1 cellular context compared by ENCODE assay signal in the genomic region with DNA sequence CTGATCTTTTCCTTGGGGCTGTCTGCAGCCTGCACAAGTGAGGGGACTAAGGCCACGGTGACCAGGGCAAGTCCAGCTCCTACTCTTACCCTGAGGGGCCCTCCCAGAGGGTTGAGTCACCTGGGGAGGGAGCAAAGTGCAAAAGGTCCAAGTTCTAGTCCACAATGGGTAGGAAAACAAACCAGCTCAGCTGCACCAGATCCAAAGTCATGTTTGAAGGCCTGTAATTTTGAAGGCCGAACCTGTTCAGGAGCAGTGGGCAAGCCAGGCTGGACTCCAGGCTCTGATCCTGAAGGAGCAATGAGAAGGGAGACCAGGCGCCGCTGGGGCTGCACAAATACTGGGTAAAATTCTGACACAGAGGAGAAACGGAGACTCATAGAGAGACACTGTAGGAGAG.
TF ChIP-seq lines count a peak whose summit lies in the region.

No MANE protein-coding gene starts in this region.

TF ChIP-seq in HepG2, 621 proteins besides CTCF, POLR2A, EP300 and RAD21 (continued from another document and continues in another):
- TF ChIP-seq, protein P1, sequence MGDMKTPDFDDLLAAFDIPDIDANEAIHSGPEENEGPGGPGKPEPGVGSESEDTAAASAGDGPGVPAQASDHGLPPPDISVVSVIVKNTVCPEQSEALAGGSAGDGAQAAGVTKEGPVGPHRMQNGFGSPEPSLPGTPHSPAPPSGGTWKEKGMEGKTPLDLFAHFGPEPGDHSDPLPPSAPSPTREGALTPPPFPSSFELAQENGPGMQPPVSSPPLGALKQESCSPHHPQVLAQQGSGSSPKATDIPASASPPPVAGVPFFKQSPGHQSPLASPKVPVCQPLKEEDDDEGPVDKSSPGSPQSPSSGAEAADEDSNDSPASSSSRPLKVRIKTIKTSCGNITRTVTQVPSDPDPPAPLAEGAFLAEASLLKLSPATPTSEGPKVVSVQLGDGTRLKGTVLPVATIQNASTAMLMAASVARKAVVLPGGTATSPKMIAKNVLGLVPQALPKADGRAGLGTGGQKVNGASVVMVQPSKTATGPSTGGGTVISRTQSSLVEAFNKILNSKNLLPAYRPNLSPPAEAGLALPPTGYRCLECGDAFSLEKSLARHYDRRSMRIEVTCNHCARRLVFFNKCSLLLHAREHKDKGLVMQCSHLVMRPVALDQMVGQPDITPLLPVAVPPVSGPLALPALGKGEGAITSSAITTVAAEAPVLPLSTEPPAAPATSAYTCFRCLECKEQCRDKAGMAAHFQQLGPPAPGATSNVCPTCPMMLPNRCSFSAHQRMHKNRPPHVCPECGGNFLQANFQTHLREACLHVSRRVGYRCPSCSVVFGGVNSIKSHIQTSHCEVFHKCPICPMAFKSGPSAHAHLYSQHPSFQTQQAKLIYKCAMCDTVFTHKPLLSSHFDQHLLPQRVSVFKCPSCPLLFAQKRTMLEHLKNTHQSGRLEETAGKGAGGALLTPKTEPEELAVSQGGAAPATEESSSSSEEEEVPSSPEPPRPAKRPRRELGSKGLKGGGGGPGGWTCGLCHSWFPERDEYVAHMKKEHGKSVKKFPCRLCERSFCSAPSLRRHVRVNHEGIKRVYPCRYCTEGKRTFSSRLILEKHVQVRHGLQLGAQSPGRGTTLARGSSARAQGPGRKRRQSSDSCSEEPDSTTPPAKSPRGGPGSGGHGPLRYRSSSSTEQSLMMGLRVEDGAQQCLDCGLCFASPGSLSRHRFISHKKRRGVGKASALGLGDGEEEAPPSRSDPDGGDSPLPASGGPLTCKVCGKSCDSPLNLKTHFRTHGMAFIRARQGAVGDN (CRISPR knock-in tag; IDR thresholded peaks at IDR 0.05) = peak; percentile 82
- TF ChIP-seq ZNF484 (CRISPR knock-in tag; IDR thresholded peaks at IDR 0.05; ENCODE audit: borderline replicate concordance, low read depth) = no peak
- TF ChIP-seq ZSCAN29 (CRISPR knock-in tag; conservative IDR thresholded peaks at IDR 0.05) = 0 out of 2 replicates have a peak, but pooled peaks have one; percentile 65
- TF ChIP-seq, protein P2, sequence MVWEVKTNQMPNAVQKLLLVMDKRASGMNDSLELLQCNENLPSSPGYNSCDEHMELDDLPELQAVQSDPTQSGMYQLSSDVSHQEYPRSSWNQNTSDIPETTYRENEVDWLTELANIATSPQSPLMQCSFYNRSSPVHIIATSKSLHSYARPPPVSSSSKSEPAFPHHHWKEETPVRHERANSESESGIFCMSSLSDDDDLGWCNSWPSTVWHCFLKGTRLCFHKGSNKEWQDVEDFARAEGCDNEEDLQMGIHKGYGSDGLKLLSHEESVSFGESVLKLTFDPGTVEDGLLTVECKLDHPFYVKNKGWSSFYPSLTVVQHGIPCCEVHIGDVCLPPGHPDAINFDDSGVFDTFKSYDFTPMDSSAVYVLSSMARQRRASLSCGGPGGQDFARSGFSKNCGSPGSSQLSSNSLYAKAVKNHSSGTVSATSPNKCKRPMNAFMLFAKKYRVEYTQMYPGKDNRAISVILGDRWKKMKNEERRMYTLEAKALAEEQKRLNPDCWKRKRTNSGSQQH (CRISPR knock-in tag; IDR thresholded peaks at IDR 0.05; ENCODE audit: low read depth) = no peak
- no peak for TF ChIP-seq CHD4 (IDR thresholded peaks at IDR 0.05; ENCODE audit: borderline replicate concordance, low read length)
- peak; percentile 85; the same call in 1 of the 2 replicates for TF ChIP-seq ARID2 (CRISPR knock-in tag; IDR thresholded peaks at IDR 0.05; ENCODE audit: borderline replicate concordance)
- no peak for TF ChIP-seq KDM5A (IDR thresholded peaks at IDR 0.05; ENCODE audit: borderline replicate concordance, low read length)
- TF ChIP-seq ZNF101 (CRISPR knock-in tag; IDR thresholded peaks at IDR 0.05; ENCODE audit: borderline replicate concordance, low read depth) = no peak
- TF ChIP-seq SP5 (CRISPR knock-in tag; IDR thresholded peaks at IDR 0.05; ENCODE audit: borderline replicate concordance, low read depth) = peak; percentile 80
- TF ChIP-seq ZNF296 (CRISPR knock-in tag; conservative IDR thresholded peaks at IDR 0.05) = no peak; the same call in 1 of the 2 replicates
- TF ChIP-seq SAP130 (CRISPR knock-in tag; IDR thresholded peaks at IDR 0.05; ENCODE audit: low read depth) = peak; percentile 91
- no peak for TF ChIP-seq TAF1 (CRISPR knock-in tag; IDR thresholded peaks at IDR 0.05)
- TF ChIP-seq, protein P3, sequence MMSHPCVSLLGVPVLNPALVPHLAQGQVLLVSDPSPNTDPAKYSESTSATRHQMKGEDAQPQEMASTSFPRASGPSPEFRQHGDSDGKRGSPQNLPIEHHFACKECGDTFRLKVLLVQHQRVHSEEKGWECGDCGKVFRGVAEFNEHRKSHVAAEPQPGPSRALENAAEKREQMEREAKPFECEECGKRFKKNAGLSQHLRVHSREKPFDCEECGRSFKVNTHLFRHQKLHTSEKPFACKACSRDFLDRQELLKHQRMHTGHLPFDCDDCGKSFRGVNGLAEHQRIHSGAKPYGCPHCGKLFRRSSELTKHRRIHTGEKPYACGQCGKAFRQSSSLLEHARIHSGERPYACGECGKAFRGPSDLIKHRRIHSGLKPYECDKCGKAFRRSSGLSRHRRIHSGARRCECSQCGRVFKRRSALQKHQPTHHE (CRISPR knock-in tag; IDR thresholded peaks at IDR 0.05; ENCODE audit: borderline replicate concordance) = no peak
- no peak for TF ChIP-seq ZNF841 (CRISPR knock-in tag; IDR thresholded peaks at IDR 0.05; ENCODE audit: borderline replicate concordance)
- TF ChIP-seq, protein P4, sequence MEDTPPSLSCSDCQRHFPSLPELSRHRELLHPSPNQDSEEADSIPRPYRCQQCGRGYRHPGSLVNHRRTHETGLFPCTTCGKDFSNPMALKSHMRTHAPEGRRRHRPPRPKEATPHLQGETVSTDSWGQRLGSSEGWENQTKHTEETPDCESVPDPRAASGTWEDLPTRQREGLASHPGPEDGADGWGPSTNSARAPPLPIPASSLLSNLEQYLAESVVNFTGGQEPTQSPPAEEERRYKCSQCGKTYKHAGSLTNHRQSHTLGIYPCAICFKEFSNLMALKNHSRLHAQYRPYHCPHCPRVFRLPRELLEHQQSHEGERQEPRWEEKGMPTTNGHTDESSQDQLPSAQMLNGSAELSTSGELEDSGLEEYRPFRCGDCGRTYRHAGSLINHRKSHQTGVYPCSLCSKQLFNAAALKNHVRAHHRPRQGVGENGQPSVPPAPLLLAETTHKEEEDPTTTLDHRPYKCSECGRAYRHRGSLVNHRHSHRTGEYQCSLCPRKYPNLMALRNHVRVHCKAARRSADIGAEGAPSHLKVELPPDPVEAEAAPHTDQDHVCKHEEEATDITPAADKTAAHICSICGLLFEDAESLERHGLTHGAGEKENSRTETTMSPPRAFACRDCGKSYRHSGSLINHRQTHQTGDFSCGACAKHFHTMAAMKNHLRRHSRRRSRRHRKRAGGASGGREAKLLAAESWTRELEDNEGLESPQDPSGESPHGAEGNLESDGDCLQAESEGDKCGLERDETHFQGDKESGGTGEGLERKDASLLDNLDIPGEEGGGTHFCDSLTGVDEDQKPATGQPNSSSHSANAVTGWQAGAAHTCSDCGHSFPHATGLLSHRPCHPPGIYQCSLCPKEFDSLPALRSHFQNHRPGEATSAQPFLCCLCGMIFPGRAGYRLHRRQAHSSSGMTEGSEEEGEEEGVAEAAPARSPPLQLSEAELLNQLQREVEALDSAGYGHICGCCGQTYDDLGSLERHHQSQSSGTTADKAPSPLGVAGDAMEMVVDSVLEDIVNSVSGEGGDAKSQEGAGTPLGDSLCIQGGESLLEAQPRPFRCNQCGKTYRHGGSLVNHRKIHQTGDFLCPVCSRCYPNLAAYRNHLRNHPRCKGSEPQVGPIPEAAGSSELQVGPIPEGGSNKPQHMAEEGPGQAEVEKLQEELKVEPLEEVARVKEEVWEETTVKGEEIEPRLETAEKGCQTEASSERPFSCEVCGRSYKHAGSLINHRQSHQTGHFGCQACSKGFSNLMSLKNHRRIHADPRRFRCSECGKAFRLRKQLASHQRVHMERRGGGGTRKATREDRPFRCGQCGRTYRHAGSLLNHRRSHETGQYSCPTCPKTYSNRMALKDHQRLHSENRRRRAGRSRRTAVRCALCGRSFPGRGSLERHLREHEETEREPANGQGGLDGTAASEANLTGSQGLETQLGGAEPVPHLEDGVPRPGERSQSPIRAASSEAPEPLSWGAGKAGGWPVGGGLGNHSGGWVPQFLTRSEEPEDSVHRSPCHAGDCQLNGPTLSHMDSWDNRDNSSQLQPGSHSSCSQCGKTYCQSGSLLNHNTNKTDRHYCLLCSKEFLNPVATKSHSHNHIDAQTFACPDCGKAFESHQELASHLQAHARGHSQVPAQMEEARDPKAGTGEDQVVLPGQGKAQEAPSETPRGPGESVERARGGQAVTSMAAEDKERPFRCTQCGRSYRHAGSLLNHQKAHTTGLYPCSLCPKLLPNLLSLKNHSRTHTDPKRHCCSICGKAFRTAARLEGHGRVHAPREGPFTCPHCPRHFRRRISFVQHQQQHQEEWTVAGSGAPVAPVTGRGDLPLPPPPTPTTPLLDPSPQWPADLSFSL (CRISPR knock-in tag; IDR thresholded peaks at IDR 0.05) = no peak
- peak; percentile 75 to 87; a peak in 3 of 4 replicates for TF ChIP-seq NR2F1 (CRISPR knock-in tag; IDR thresholded peaks at IDR 0.05)
- TF ChIP-seq U2AF1 (optimal IDR thresholded peaks at IDR 0.05; ENCODE audit: low read depth, low read length) = no peak
- TF ChIP-seq RBFOX2 (IDR thresholded peaks at IDR 0.05; ENCODE audit: low read depth, low read length) = no peak; the same call in 1 of the 2 replicates
- peak; percentile 28; the same call in 1 of the 2 replicates for TF ChIP-seq ZNF136 (CRISPR knock-in tag; IDR thresholded peaks at IDR 0.05; ENCODE audit: low read depth)
- TF ChIP-seq CEBPB (IDR thresholded peaks at IDR 0.05; ENCODE audit: borderline replicate concordance, low read depth, low read length) = peak; percentile 60; the same call in 1 of the 2 replicates
- no peak for TF ChIP-seq ZNF773 (CRISPR knock-in tag; IDR thresholded peaks at IDR 0.05; ENCODE audit: borderline replicate concordance)
- peak; percentile 84 for TF ChIP-seq MIER3 (CRISPR knock-in tag; IDR thresholded peaks at IDR 0.05; ENCODE audit: borderline replicate concordance)
- TF ChIP-seq ZNF615 (CRISPR knock-in tag; IDR thresholded peaks at IDR 0.05; ENCODE audit: borderline replicate concordance) = 0 out of 2 replicates have a peak, but pooled peaks have one; percentile 72
- TF ChIP-seq, protein P5, sequence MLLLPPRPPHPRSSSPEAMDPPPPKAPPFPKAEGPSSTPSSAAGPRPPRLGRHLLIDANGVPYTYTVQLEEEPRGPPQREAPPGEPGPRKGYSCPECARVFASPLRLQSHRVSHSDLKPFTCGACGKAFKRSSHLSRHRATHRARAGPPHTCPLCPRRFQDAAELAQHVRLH (CRISPR knock-in tag; IDR thresholded peaks at IDR 0.05; ENCODE audit: borderline replicate concordance, low read depth) = peak; percentile 85; the same call in 1 of the 2 replicates
- TF ChIP-seq, protein P6, sequence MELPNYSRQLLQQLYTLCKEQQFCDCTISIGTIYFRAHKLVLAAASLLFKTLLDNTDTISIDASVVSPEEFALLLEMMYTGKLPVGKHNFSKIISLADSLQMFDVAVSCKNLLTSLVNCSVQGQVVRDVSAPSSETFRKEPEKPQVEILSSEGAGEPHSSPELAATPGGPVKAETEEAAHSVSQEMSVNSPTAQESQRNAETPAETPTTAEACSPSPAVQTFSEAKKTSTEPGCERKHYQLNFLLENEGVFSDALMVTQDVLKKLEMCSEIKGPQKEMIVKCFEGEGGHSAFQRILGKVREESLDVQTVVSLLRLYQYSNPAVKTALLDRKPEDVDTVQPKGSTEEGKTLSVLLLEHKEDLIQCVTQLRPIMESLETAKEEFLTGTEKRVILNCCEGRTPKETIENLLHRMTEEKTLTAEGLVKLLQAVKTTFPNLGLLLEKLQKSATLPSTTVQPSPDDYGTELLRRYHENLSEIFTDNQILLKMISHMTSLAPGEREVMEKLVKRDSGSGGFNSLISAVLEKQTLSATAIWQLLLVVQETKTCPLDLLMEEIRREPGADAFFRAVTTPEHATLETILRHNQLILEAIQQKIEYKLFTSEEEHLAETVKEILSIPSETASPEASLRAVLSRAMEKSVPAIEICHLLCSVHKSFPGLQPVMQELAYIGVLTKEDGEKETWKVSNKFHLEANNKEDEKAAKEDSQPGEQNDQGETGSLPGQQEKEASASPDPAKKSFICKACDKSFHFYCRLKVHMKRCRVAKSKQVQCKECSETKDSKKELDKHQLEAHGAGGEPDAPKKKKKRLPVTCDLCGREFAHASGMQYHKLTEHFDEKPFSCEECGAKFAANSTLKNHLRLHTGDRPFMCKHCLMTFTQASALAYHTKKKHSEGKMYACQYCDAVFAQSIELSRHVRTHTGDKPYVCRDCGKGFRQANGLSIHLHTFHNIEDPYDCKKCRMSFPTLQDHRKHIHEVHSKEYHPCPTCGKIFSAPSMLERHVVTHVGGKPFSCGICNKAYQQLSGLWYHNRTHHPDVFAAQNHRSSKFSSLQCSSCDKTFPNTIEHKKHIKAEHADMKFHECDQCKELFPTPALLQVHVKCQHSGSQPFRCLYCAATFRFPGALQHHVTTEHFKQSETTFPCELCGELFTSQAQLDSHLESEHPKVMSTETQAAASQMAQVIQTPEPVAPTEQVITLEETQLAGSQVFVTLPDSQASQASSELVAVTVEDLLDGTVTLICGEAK (IDR thresholded peaks at IDR 0.05) = no peak
- TF ChIP-seq, protein P6 (CRISPR knock-in tag; IDR thresholded peaks at IDR 0.05) = peak; percentile 87
- TF ChIP-seq ZBTB42 (CRISPR knock-in tag; IDR thresholded peaks at IDR 0.05) = no peak
- peak; percentile 86 for TF ChIP-seq ZFY (CRISPR knock-in tag; IDR thresholded peaks at IDR 0.05)
- peak; percentile 92 for TF ChIP-seq HMG20A (CRISPR knock-in tag; IDR thresholded peaks at IDR 0.05; ENCODE audit: borderline replicate concordance)
